In genomic region chr5:148391422-148391821, GRCh38 we compare ENCODE assay signal across 1 cellular context.
TF ChIP-seq lines count a peak whose summit lies in the region.

No MANE protein-coding gene starts in this region.

TF ChIP-seq in WTC11, 78 proteins besides CTCF, POLR2A, EP300 and RAD21 (continued from another document):
- TF ChIP-seq E2F5 (CRISPR knock-in tag; IDR thresholded peaks at IDR 0.05) (no peak), TCF7 (CRISPR knock-in tag; IDR thresholded peaks at IDR 0.05; ENCODE audit: low read depth) (no peak), CREM (CRISPR knock-in tag; IDR thresholded peaks at IDR 0.05) (no peak), MXD4 (CRISPR knock-in tag; IDR thresholded peaks at IDR 0.05; ENCODE audit: borderline replicate concordance) (no peak), ZNF138 (CRISPR knock-in tag; conservative IDR thresholded peaks at IDR 0.05) (no peak), KAT7 (CRISPR knock-in tag; IDR thresholded peaks at IDR 0.05; ENCODE audit: borderline replicate concordance) (no peak), RELA (CRISPR knock-in tag; IDR thresholded peaks at IDR 0.05; ENCODE audit: borderline replicate concordance) (no peak), NFYB (CRISPR knock-in tag; conservative IDR thresholded peaks at IDR 0.05; ENCODE audit: low read depth) (no peak), TEAD4 (CRISPR knock-in tag; IDR thresholded peaks at IDR 0.05) (no peak)
